In the genomic region with DNA sequence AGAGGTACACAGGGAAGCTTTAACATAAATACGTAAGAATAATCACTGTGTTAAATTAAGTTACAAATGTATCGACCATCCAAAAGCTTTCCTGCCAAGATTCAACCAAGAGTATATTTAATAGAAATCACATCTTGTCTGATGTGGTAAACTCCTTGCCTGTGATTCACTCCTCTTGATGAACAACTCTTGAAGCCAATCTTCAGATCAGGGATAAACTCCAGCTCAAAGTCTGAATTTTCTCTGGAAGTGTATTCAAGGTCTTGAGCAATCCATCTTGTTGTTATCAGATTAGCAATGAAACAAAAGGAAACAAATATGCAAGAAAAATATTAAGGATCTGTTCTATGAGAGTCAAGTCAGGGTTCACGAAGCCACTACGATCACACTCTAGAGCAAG, we compare ENCODE assay signal across 8 cellular contexts.
"Had no signal": no experiment of that assay in that cellular context is flagged by ENCODE, and none has a peak within 500 bp of the region (broad histone marks: within the 10 kb centered on the region; RNA-seq: fewer than 3 reads in every experiment).

No MANE protein-coding gene starts in this region.

- H3K27ac Mint-ChIP-seq: IgD-negative memory B cell had no signal

- ATAC-seq: HepG2, K562 had no signal

- H3K36me3 Mint-ChIP-seq: IgD-negative memory B cell had no signal

- H3K4me3 ChIP-seq: K562 had no signal

- H3K4me3 Mint-ChIP-seq: IgD-negative memory B cell had no signal

- H3K27ac ChIP-seq: HL-60 had no signal

- H3K4me1 Mint-ChIP-seq: IgD-negative memory B cell had no signal

- FAIRE-seq: HepG2, HTR-8/SVneo, K562 had no signal

- DNase-seq: IMR-90, KBM-7, KG1 had no signal
